ENCODE assay signal across 8 cellular contexts in the genomic region with DNA sequence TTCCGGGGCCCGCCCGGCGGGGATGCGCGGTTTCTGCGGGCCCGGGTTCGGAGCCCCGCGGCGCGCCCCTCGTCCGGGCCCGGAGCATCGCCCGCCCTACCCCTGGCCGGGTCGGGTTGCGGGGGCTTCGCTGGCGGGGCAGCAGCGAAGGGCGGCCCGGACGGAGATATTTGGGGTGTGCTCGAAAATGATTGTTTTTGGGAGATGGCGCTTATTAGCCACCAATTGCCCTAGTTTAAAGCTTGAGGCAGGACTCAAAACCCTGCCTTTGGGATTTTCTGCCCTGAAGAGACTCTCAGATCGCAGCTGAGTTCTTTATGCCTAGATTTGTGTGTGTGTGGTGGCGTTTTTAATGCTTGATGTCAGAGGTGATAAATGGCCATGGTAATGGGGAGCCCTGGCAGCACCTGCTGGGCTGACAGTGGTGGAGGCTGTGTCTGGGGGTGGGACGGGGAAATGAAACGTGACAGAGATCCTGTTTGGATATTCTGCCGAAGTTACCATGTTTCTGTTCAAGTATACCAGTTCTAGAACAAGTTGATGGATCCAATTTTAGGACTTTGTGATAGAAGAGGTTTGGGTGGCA. TPM values are rescaled to one million over a fixed set of nuclear protein-coding genes. Genes with fewer than 3 reads are reported as not detected.
A peak's percentile ranks its signal among the peaks of the same experiment; 100 is the strongest.
DNase-seq lines count a peak whose midpoint lies in the region; ATAC-seq and TF ChIP-seq lines count a peak whose summit lies in the region.

No MANE protein-coding gene starts in this region.

- H3K36me3 ChIP-seq in left ventricle myocardium inferior = no peaks in the 10 kb centered on the region

- H3K4me3 ChIP-seq in left ventricle myocardium inferior = peak overlapping the region; percentile 89
- H3K4me3 ChIP-seq in iPS-18c (ENCODE audit: insufficient read depth, low read depth, low read length) = peak overlapping the region; percentile 63

- no peaks in the 10 kb centered on the region for H3K27me3 Mint-ChIP-seq in activated naive CD8-positive, alpha-beta T cell

- H3K27ac ChIP-seq in left ventricle myocardium inferior (replicated peaks) = peak overlapping the region; percentile 87

- no peaks in the 10 kb centered on the region for H3K27me3 ChIP-seq in left ventricle myocardium inferior (ENCODE audit: low read depth)

- peak overlapping the region; percentile 91 for H3K27ac Mint-ChIP-seq in activated naive CD8-positive, alpha-beta T cell

- no peak for TF ChIP-seq CTCF in left ventricle myocardium inferior (IDR thresholded peaks at IDR 0.05; ENCODE audit: borderline replicate concordance)

- H3K9me3 ChIP-seq in left ventricle myocardium inferior (replicated peaks) (no peaks in the 10 kb centered on the region), iPS-18c (ENCODE audit: control insufficient read depth, insufficient read depth, low read length) (no peaks in the 10 kb centered on the region)

- H3K4me3 Mint-ChIP-seq in activated naive CD8-positive, alpha-beta T cell = peak overlapping the region; percentile 92

- peaks cover 51% of the 10 kb centered on the region for H3K4me1 Mint-ChIP-seq in activated naive CD8-positive, alpha-beta T cell (ENCODE audit: low read depth)

- no peaks in the 10 kb centered on the region for H3K9me3 Mint-ChIP-seq in activated naive CD8-positive, alpha-beta T cell (ENCODE audit: low read depth)

- DNase-seq in left ventricle myocardium inferior = no peak
- DNase-seq in left ventricle myocardium superior = no peak
- peak; percentile 20 for DNase-seq in M059J (ENCODE audit: low read depth)
- DNase-seq in stimulated activated CD4-positive, alpha-beta T cell treated with anti-CD3 and anti-CD28 coated beads, Interleukin-1b, Interleukin-23, amount 100 ng/mL, for 48 hours = peak; percentile 25
- no peak for DNase-seq in SIG-M5 treated with dmso at 0.1 percent for 504 hours (lab: John Stamatoyannopoulos, UW; ENCODE audit: unreplicated experiment)

- no peaks in the 10 kb centered on the region for H3K36me3 Mint-ChIP-seq in activated naive CD8-positive, alpha-beta T cell

- intact Hi-C loops in left ventricle myocardium inferior (cut with micrococcal nuclease) = loop anchor here (10.0 kb wide), 1 partner anchor 158 kb away; a partner anchor contains a TSS
- intact Hi-C loops in left ventricle myocardium superior (cut with micrococcal nuclease) = loop anchor here (10.0 kb wide), 1 partner anchor 188 kb away; a partner anchor contains a TSS

- H3K4me1 ChIP-seq in left ventricle myocardium inferior = peaks cover 67% of the 10 kb centered on the region

- ATAC-seq in left ventricle myocardium superior (no peak), HG02759 (IDR thresholded peaks at IDR 0.05; ENCODE audit: unreplicated experiment) (no peak)

RNA-seq across cellular contexts. Expression of a gene that starts 0.6 kb away (rescaled TPM):
- 6.2 TPM for total RNA-seq in left ventricle myocardium inferior
- 8.5 TPM for total RNA-seq in left ventricle myocardium superior
- 5.7 and 11.6 TPM in 2 replicates for total RNA-seq in M059J (2014; rRNA removed; shearing (Covaris generic))

RNA-seq across cellular contexts. Expression of a gene that starts 44.5 kb away (rescaled TPM):
- total RNA-seq in left ventricle myocardium inferior = 37.2 TPM
- 41.4 TPM for total RNA-seq in left ventricle myocardium superior
- total RNA-seq in M059J (2014; rRNA removed; shearing (Covaris generic)) = 2.8 and 18.5 TPM in 2 replicates

RNA-seq across cellular contexts. Expression of a gene that starts 58.8 kb away (rescaled TPM):
- 195 TPM for total RNA-seq in left ventricle myocardium inferior
- total RNA-seq in left ventricle myocardium superior = 225 TPM
- 172 and 254 TPM in 2 replicates for total RNA-seq in M059J (2014; rRNA removed; shearing (Covaris generic))

Comparison
In these comparisons a context has a peak if more than half of its experiments do, and no peak if none do; other contexts are left out.
1. DNase-seq: peak in M059J (single experiment) and stimulated activated CD4-positive, alpha-beta T cell treated with anti-CD3 and anti-CD28 coated beads, Interleukin-1b, Interleukin-23, amount 100 ng/mL, for 48 hours (single experiment); none in left ventricle myocardium inferior (single experiment), left ventricle myocardium superior (single experiment) and SIG-M5 treated with dmso at 0.1 percent for 504 hours (single experiment).